In the genomic region with DNA sequence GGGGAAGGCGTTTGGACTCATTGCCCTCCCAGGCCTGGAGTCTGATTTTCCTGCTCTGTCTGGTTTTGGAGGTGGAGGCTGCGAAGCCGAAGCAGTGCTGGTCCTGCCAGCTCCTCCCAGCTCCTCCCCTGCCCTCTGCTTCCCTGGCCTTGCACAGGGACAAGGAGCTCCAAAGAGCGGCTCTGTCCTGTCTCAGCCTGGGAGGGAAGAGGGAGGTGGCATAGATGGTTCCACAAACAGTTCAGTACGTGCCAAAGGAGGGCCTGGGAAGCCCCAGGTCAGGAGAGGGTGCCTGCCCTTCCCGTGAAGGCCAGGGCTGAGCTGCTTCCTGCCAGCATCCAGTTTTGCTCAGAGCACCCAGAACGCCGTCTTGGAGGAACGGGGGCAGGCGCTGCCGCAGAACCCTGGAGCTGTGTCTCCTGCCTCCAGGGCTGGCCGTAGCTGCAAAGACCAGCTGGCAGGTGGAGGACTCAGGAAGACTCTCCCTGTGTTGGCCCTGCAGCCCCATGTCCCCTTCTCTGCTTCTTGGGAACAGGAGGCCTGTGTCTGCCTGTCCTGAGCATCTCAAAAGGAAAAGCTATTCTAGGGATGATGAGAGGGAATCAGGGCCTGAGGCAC, we compare ENCODE assay signal across 1 cellular context.
A peak's percentile ranks its signal among the peaks of the same experiment; 100 is the strongest.
TF ChIP-seq lines count a peak whose summit lies in the region.

No MANE protein-coding gene starts in this region.

TF ChIP-seq in HepG2, 621 proteins besides CTCF, POLR2A, EP300 and RAD21:
- TF ChIP-seq ZNF263 (CRISPR knock-in tag; IDR thresholded peaks at IDR 0.05): peak; percentile 31; the same call in 1 of the 2 replicates
TF ChIP-seq in HepG2: peak in this region for 1; not testable (repeated sequence) for 620.
